In the genomic region with DNA sequence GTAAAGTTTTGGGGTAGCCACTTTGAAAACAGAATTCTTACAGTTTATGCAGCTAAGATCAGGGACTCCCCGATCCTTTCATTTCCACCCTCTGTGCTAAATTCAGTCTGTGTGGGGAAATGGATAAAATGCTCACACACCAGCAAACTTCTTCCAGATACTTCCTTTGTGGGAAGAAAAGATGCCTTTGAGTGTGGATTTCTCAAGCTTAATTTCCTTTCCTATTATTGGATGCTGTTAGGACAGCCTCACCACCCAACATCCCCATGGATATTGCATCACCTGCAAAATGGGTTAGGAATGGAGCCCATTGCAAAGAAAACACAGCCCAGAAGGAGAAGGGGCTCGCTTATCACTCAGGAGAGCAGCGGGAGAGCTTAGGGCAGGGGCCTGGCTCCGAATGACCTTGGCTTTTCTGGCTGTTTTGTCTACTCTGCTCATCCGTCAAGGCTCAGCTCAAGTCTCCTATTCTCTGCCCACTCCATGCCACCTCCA, we compare ENCODE assay signal across 2 cellular contexts.
TF ChIP-seq lines count a peak whose summit lies in the region.

No MANE protein-coding gene starts in this region.

TF ChIP-seq in H1, 55 proteins besides CTCF, POLR2A, EP300 and RAD21:
- TF ChIP-seq CHD1 (IDR thresholded peaks at IDR 0.05; ENCODE audit: low read depth, low read length) (no peak), NRF1 (IDR thresholded peaks at IDR 0.05; ENCODE audit: low read depth, low read length) (no peak), BACH1 (IDR thresholded peaks at IDR 0.05; ENCODE audit: low read length) (no peak), TAF7 (optimal IDR thresholded peaks at IDR 0.05; ENCODE audit: borderline replicate concordance, low read depth, low read length) (no peak), GTF2F1 (IDR thresholded peaks at IDR 0.05; ENCODE audit: borderline replicate concordance, low read depth, low read length) (no peak), KDM5A (IDR thresholded peaks at IDR 0.05; ENCODE audit: low read length) (no peak), RFX5 (IDR thresholded peaks at IDR 0.05; ENCODE audit: borderline replicate concordance, low read depth, low read length) (no peak), KDM1A (IDR thresholded peaks at IDR 0.05; ENCODE audit: borderline replicate concordance, low read length) (no peak), POLR2AphosphoS5 (IDR thresholded peaks at IDR 0.05; ENCODE audit: low read depth, low read length) (no peak)

TF ChIP-seq in HEK293T, 16 proteins besides CTCF, POLR2A, EP300 and RAD21:
- TF ChIP-seq ELF4 (IDR thresholded peaks at IDR 0.05) (no peak), L3MBTL2 (conservative IDR thresholded peaks at IDR 0.05) (no peak), TARDBP (IDR thresholded peaks at IDR 0.05) (no peak), LEF1 (IDR thresholded peaks at IDR 0.05; ENCODE audit: borderline replicate concordance) (no peak), ARNT (IDR thresholded peaks at IDR 0.05) (no peak), FOXA1 (IDR thresholded peaks at IDR 0.05) (no peak), FOXK2 (IDR thresholded peaks at IDR 0.05) (no peak), ZNF384 (IDR thresholded peaks at IDR 0.05) (no peak), NFRKB (IDR thresholded peaks at IDR 0.05) (no peak), FOXM1 (IDR thresholded peaks at IDR 0.05; ENCODE audit: borderline replicate concordance) (no peak), BHLHE40 (IDR thresholded peaks at IDR 0.05; ENCODE audit: borderline replicate concordance) (no peak), SP1 (IDR thresholded peaks at IDR 0.05) (no peak), HDGF (IDR thresholded peaks at IDR 0.05; ENCODE audit: borderline replicate concordance) (no peak), SUZ12 (IDR thresholded peaks at IDR 0.05) (no peak), CTBP1 (IDR thresholded peaks at IDR 0.05; ENCODE audit: borderline replicate concordance) (no peak)
- TF ChIP-seq, protein P1, sequence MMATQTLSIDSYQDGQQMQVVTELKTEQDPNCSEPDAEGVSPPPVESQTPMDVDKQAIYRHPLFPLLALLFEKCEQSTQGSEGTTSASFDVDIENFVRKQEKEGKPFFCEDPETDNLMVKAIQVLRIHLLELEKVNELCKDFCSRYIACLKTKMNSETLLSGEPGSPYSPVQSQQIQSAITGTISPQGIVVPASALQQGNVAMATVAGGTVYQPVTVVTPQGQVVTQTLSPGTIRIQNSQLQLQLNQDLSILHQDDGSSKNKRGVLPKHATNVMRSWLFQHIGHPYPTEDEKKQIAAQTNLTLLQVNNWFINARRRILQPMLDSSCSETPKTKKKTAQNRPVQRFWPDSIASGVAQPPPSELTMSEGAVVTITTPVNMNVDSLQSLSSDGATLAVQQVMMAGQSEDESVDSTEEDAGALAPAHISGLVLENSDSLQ (IDR thresholded peaks at IDR 0.05), result no peak
